ENCODE assay signal across 8 cellular contexts in the genomic region with DNA sequence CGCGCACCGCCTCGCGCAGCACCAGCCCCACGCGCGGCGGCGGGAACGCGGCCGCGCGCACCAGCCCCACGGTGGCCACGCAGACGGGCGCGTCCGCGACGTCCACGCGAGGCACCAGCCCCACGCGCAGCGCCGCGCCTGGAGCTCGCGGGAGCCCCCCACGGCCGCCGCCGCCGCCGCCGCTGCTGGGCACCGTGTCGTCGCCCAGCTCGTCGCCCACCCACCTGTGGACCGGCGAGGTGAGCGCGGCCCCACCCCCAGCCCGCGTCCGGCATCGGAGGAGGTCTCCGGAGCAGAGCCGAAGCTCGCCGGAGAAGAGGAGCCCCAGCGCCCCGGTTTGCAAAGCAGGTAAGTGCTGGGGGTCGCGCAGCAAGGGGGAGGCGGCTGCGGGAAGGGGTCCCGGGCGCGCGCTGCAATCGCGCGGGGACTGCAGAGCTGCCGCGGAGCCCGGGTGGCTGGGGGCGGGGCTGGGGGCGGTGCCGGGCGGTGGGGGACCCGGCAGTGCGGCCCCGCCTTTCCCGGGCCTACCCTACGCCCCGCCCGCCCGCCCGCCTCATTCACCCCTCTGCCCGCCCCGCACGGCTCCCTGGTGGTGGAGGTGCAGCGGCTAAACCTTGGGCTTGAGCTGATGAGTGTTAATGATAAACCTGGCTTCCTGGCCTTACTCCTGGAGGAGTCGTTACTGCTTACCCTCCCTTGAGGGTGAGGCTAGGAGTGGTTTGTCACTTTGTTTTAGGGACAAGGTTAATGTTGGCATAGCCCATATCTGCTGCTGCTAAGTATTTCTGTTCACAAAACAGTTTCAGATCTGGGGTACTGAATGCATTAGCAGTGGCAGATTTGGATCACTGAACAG. TPM values are rescaled to one million over a fixed set of nuclear protein-coding genes. Genes with fewer than 3 reads are reported as not detected.
DNase-seq lines count a peak whose midpoint lies in the region; ATAC-seq and TF ChIP-seq lines count a peak whose summit lies in the region.

No MANE protein-coding gene starts in this region.

- H3K4me1 ChIP-seq in heart left ventricle (peaks cover 0 to 27% (median 14%) of the 10 kb centered on the region in 12 donors), upper lobe of right lung (peaks cover 8% of the 10 kb centered on the region)

- H3K36me3 ChIP-seq in heart left ventricle: no peaks in the 10 kb centered on the region
- H3K36me3 ChIP-seq in upper lobe of right lung: no peaks in the 10 kb centered on the region

- H3K27ac Mint-ChIP-seq in activated naive CD8-positive, alpha-beta T cell treated with anti-CD3 and anti-CD28 coated beads, Interleukin-2, amount 50 U/mL, for 24 hours: peak overlapping the region; percentile 87

- peak; percentile 60 for ATAC-seq in HG02623 (IDR thresholded peaks at IDR 0.05; ENCODE audit: unreplicated experiment)
- peak; percentile 58 for ATAC-seq in activated naive CD8-positive, alpha-beta T cell treated with anti-CD3 and anti-CD28 coated beads, Interleukin-2, amount 50 U/mL, for 24 hours
- ATAC-seq in heart left ventricle: peak; percentile 37 to 81 (median 64)
- peak; percentile 84 for ATAC-seq in upper lobe of right lung

- H3K36me3 Mint-ChIP-seq in activated naive CD8-positive, alpha-beta T cell treated with anti-CD3 and anti-CD28 coated beads, Interleukin-2, amount 50 U/mL, for 24 hours (ENCODE audit: low read depth): no peaks in the 10 kb centered on the region

- DNase-seq in NCI-H1092 (lab: John Stamatoyannopoulos, UW) (peak; percentile 45), SW 1271 (lab: John Stamatoyannopoulos, UW) (peak; percentile 29 to 66), heart left ventricle (peak; percentile 74 to 87 (median 81)), posterior vena cava (ENCODE audit: low spot score) (peak; percentile 88), upper lobe of right lung (peak; percentile 93)
- peak; percentile 86 for DNase-seq in activated naive CD8-positive, alpha-beta T cell treated with anti-CD3 and anti-CD28 coated beads, Interleukin-2, amount 50 U/mL, for 24 hours

- peaks cover 59% of the 10 kb centered on the region for H3K4me1 Mint-ChIP-seq in activated naive CD8-positive, alpha-beta T cell treated with anti-CD3 and anti-CD28 coated beads, Interleukin-2, amount 50 U/mL, for 24 hours

- intact Hi-C loops in heart left ventricle (cut with DNase I): loop anchor here in 5 of 10 donors (2.0 to 10.0 kb wide), 3 partner anchors 47 to 379 kb away; a partner anchor contains a TSS
- intact Hi-C loops in posterior vena cava (cut with DNase I): no loop called here
- intact Hi-C loops in upper lobe of right lung (cut with DNase I): no loop called here

- WGBS in heart left ventricle, 4 donors: 0% methylated on average over 8 to 90 of the region's 90 CpGs

- H3K27me3 ChIP-seq in heart left ventricle (no peaks in the 10 kb centered on the region), upper lobe of right lung (no peaks in the 10 kb centered on the region)

- H3K9me3 ChIP-seq in heart left ventricle (no peaks in the 10 kb centered on the region), upper lobe of right lung (no peaks in the 10 kb centered on the region)

- TF ChIP-seq CTCF in GM12875 (IDR thresholded peaks at IDR 0.05; ENCODE audit: borderline replicate concordance, insufficient read depth, low read depth, low read length) (no peak), heart left ventricle (IDR thresholded peaks at IDR 0.05) (peak in 3 of 12 donors; percentile 12 to 24 (median 13)), upper lobe of right lung (IDR thresholded peaks at IDR 0.05) (no peak)

- H3K4me3 Mint-ChIP-seq in activated naive CD8-positive, alpha-beta T cell treated with anti-CD3 and anti-CD28 coated beads, Interleukin-2, amount 50 U/mL, for 24 hours: peak overlapping the region; percentile 85

- H3K27ac ChIP-seq in heart left ventricle (peak overlapping the region; percentile 44 to 96 (median 90)), upper lobe of right lung (peak overlapping the region; percentile 74)

- H3K9me3 Mint-ChIP-seq in activated naive CD8-positive, alpha-beta T cell treated with anti-CD3 and anti-CD28 coated beads, Interleukin-2, amount 50 U/mL, for 24 hours: no peaks in the 10 kb centered on the region

- TF ChIP-seq POLR2A in heart left ventricle (IDR thresholded peaks at IDR 0.05): peak in 1 of 2 donors; percentile 23

- peak overlapping the region; percentile 88 for H3K4me3 ChIP-seq in GM12875 (ENCODE audit: low read depth, low read length)
- H3K4me3 ChIP-seq in heart left ventricle: peak overlapping the region; percentile 72 to 99 (median 96)
- H3K4me3 ChIP-seq in upper lobe of right lung: peak overlapping the region; percentile 95

- H3K27me3 Mint-ChIP-seq in activated naive CD8-positive, alpha-beta T cell treated with anti-CD3 and anti-CD28 coated beads, Interleukin-2, amount 50 U/mL, for 24 hours: no peaks in the 10 kb centered on the region

RNA-seq across cellular contexts. Expression of a gene that starts 0.9 kb away (rescaled TPM):
- total RNA-seq in heart left ventricle: 1 to 10 TPM in 8 of 9 donors, under 1 TPM in 1; 0.88 to 6.1 (median 2.9) TPM
- under 1 TPM; 0.68 to 0.88 TPM for polyA plus RNA-seq in heart left ventricle
- 1 to 10 TPM; 3.3 to 3.6 TPM for total RNA-seq in posterior vena cava
- total RNA-seq in upper lobe of right lung: 9.8 TPM

Comparison
In these comparisons a context has a peak if more than half of its experiments do, and no peak if none do; other contexts are left out.
1. Peak in every context shown above with its lines: DNase-seq, ATAC-seq, H3K4me3 ChIP-seq and H3K27ac ChIP-seq.